In the genomic region with DNA sequence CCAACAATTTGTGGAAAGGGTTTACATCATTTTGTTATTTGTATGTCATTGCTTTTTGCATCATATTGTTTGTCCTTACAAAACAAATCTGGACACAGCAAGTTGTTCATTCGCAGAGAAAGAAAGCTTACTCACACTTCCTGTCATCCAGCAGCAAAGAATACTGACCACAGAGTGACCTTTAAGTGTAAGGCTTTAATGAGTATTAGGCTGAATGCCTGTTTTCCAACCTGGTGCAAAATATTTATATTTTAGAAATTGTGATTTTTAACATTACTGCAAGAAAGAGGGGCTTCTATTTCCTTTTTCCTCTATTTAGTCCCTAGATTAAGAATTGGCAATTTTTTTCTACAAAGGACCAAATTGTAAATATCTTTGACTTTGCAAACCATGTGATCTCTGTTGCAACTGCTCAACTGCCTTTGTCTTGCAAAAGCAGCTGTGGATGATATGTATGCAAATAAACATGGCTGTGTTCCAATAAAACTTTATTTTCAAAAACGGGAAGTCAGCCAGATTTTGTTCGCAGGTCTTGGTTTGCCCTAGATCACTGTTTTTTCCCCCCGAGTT, we compare ENCODE assay signal across 1 cellular context.
TF ChIP-seq lines count a peak whose summit lies in the region.

No MANE protein-coding gene starts in this region.

TF ChIP-seq in K562, 482 proteins besides CTCF, POLR2A, EP300 and RAD21 (continued from another document and continues in another):
- TF ChIP-seq, protein P1, sequence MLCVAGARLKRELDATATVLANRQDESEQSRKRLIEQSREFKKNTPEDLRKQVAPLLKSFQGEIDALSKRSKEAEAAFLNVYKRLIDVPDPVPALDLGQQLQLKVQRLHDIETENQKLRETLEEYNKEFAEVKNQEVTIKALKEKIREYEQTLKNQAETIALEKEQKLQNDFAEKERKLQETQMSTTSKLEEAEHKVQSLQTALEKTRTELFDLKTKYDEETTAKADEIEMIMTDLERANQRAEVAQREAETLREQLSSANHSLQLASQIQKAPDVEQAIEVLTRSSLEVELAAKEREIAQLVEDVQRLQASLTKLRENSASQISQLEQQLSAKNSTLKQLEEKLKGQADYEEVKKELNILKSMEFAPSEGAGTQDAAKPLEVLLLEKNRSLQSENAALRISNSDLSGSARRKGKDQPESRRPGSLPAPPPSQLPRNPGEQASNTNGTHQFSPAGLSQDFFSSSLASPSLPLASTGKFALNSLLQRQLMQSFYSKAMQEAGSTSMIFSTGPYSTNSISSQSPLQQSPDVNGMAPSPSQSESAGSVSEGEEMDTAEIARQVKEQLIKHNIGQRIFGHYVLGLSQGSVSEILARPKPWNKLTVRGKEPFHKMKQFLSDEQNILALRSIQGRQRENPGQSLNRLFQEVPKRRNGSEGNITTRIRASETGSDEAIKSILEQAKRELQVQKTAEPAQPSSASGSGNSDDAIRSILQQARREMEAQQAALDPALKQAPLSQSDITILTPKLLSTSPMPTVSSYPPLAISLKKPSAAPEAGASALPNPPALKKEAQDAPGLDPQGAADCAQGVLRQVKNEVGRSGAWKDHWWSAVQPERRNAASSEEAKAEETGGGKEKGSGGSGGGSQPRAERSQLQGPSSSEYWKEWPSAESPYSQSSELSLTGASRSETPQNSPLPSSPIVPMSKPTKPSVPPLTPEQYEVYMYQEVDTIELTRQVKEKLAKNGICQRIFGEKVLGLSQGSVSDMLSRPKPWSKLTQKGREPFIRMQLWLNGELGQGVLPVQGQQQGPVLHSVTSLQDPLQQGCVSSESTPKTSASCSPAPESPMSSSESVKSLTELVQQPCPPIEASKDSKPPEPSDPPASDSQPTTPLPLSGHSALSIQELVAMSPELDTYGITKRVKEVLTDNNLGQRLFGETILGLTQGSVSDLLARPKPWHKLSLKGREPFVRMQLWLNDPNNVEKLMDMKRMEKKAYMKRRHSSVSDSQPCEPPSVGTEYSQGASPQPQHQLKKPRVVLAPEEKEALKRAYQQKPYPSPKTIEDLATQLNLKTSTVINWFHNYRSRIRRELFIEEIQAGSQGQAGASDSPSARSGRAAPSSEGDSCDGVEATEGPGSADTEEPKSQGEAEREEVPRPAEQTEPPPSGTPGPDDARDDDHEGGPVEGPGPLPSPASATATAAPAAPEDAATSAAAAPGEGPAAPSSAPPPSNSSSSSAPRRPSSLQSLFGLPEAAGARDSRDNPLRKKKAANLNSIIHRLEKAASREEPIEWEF (CRISPR knock-in tag; IDR thresholded peaks at IDR 0.05): no peak
- 0 out of 2 replicates have a peak, but pooled peaks have one; percentile 16 for TF ChIP-seq MAFG (tag; conservative IDR thresholded peaks at IDR 0.05)
- peak; percentile 19; the same call in 1 of the 2 replicates for TF ChIP-seq TOE1 (IDR thresholded peaks at IDR 0.05; ENCODE audit: borderline replicate concordance)
- no peak for TF ChIP-seq TOE1 (CRISPR knock-in tag; IDR thresholded peaks at IDR 0.05; ENCODE audit: borderline replicate concordance, low read depth)
- no peak for TF ChIP-seq MXI1 (IDR thresholded peaks at IDR 0.05; ENCODE audit: low read depth, low read length)
- peak; percentile 56; the same call in 1 of the 2 replicates for TF ChIP-seq ZNF589 (CRISPR knock-in tag; IDR thresholded peaks at IDR 0.05; ENCODE audit: low read depth)
- TF ChIP-seq EZH2 (IDR thresholded peaks at IDR 0.05; ENCODE audit: borderline replicate concordance, low read depth, low read length): no peak
- TF ChIP-seq, protein P2, sequence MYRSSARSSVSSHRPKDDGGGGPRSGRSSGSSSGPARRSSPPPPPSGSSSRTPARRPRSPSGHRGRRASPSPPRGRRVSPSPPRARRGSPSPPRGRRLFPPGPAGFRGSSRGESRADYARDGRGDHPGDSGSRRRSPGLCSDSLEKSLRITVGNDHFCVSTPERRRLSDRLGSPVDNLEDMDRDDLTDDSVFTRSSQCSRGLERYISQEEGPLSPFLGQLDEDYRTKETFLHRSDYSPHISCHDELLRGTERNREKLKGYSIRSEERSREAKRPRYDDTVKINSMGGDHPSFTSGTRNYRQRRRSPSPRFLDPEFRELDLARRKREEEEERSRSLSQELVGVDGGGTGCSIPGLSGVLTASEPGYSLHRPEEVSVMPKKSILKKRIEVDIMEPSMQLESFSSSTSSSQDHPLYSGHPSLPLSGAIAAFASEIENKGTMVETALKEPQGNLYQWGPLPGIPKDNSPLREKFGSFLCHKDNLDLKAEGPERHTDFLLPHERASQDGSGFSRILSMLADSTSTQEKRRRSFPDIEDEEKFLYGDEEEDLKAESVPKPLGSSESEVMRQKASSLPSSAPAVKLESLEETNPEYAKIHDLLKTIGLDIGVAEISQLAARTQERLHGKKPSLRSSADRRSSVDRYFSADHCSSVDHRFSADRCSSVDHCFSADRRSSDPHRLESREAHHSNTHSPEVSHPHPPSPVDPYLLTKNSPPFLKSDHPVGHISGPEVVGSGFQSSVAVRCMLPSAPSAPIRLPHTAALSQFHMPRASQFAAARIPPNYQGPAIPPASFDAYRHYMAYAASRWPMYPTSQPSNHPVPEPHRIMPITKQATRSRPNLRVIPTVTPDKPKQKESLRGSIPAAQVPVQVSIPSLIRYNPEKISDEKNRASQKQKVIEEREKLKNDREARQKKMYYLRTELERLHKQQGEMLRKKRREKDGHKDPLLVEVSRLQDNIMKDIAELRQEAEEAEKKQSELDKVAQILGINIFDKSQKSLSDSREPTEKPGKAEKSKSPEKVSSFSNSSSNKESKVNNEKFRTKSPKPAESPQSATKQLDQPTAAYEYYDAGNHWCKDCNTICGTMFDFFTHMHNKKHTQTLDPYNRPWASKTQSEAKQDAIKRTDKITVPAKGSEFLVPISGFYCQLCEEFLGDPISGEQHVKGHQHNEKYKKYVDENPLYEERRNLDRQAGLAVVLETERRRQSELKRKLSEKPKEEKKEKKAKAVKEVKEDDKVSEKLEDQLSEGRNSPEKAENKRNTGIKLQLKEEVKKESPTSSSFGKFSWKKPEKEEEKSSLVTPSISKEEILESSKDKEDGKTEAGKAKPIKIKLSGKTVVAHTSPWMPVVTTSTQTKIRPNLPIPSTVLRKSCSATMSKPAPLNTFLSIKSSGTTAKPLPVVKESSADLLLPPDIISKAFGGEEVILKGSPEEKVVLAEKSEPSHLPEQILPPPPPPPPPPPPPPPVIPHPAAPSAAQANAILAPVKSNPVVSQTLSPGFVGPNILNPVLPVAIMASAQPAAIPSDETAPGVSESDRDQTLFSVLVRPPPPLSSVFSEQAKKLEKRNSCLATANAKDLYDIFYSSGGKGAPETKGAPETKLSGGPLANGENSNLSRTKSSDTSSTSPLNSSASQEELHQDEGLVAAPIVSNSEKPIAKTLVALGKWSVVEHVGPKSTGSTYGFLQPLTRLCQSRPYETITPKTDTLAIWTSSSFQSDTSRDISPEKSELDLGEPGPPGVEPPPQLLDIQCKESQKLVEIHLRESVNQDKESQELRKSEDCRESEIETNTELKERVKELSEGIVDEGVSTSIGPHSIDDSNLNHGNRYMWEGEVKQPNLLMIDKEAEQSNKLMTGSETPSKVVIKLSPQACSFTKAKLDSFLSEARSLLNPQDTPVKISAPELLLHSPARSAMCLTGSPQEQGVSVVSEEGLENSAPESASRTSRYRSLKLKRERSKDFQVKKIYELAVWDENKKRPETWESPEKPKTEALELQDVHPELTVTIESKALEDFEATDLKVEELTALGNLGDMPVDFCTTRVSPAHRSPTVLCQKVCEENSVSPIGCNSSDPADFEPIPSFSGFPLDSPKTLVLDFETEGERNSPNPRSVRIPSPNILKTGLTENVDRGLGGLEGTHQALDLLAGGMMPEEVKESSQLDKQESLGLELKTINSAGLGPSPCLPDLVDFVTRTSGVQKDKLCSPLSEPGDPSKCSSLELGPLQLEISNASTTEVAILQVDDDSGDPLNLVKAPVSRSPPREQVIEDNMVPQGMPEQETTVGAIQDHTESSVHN (IDR thresholded peaks at IDR 0.05; ENCODE audit: borderline replicate concordance in 1 of 2, low read depth in 1 of 2): peak in 1 of 2 experiments; percentile 50; a peak in 1 of 4 replicates
- TF ChIP-seq KDM1A (IDR thresholded peaks at IDR 0.05): peak; percentile 75 to 82
- peak in 1 of 2 experiments; percentile 41; a peak in 1 of 4 replicates for TF ChIP-seq RCOR1 (IDR thresholded peaks at IDR 0.05; ENCODE audit: borderline replicate concordance in 1 of 2, low read depth in 2 of 2, low read length in 2 of 2)
- no peak for TF ChIP-seq DMBX1 (CRISPR knock-in tag; IDR thresholded peaks at IDR 0.05; ENCODE audit: borderline replicate concordance)
- TF ChIP-seq, protein P3, sequence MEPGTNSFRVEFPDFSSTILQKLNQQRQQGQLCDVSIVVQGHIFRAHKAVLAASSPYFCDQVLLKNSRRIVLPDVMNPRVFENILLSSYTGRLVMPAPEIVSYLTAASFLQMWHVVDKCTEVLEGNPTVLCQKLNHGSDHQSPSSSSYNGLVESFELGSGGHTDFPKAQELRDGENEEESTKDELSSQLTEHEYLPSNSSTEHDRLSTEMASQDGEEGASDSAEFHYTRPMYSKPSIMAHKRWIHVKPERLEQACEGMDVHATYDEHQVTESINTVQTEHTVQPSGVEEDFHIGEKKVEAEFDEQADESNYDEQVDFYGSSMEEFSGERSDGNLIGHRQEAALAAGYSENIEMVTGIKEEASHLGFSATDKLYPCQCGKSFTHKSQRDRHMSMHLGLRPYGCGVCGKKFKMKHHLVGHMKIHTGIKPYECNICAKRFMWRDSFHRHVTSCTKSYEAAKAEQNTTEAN (CRISPR knock-in tag; IDR thresholded peaks at IDR 0.05): no peak
- peak; percentile 57; the same call in 1 of the 2 replicates for TF ChIP-seq TEAD4 (IDR thresholded peaks at IDR 0.05; ENCODE audit: low read length)
- no peak for TF ChIP-seq TEAD4 (CRISPR knock-in tag; IDR thresholded peaks at IDR 0.05; ENCODE audit: borderline replicate concordance)
- TF ChIP-seq, protein P4, sequence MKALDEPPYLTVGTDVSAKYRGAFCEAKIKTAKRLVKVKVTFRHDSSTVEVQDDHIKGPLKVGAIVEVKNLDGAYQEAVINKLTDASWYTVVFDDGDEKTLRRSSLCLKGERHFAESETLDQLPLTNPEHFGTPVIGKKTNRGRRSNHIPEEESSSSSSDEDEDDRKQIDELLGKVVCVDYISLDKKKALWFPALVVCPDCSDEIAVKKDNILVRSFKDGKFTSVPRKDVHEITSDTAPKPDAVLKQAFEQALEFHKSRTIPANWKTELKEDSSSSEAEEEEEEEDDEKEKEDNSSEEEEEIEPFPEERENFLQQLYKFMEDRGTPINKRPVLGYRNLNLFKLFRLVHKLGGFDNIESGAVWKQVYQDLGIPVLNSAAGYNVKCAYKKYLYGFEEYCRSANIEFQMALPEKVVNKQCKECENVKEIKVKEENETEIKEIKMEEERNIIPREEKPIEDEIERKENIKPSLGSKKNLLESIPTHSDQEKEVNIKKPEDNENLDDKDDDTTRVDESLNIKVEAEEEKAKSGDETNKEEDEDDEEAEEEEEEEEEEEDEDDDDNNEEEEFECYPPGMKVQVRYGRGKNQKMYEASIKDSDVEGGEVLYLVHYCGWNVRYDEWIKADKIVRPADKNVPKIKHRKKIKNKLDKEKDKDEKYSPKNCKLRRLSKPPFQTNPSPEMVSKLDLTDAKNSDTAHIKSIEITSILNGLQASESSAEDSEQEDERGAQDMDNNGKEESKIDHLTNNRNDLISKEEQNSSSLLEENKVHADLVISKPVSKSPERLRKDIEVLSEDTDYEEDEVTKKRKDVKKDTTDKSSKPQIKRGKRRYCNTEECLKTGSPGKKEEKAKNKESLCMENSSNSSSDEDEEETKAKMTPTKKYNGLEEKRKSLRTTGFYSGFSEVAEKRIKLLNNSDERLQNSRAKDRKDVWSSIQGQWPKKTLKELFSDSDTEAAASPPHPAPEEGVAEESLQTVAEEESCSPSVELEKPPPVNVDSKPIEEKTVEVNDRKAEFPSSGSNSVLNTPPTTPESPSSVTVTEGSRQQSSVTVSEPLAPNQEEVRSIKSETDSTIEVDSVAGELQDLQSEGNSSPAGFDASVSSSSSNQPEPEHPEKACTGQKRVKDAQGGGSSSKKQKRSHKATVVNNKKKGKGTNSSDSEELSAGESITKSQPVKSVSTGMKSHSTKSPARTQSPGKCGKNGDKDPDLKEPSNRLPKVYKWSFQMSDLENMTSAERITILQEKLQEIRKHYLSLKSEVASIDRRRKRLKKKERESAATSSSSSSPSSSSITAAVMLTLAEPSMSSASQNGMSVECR (CRISPR knock-in tag; IDR thresholded peaks at IDR 0.05): no peak
- TF ChIP-seq SPI1 (IDR thresholded peaks at IDR 0.05; ENCODE audit: borderline replicate concordance, low read depth, low read length): peak; percentile 93
- no peak for TF ChIP-seq MECOM (CRISPR knock-in tag; IDR thresholded peaks at IDR 0.05)
- no peak for TF ChIP-seq NBN (IDR thresholded peaks at IDR 0.05; ENCODE audit: low read depth)
